In genomic region chr5:99033014-99033931, GRCh38 we compare ENCODE assay signal across 8 cellular contexts.
DNase-seq lines count a peak whose midpoint lies in the region; ATAC-seq, FAIRE-seq and TF ChIP-seq lines count a peak whose summit lies in the region.

No MANE protein-coding gene starts in this region.

- H3K27me3 Mint-ChIP-seq in activated CD8-positive, alpha-beta T cell treated with anti-CD3 and anti-CD28 coated beads, Interleukin-2, amount 10 ng/mL, durations not matched to agents 7 days and 5 days (ENCODE audit: low read depth) = no peaks in the 10 kb centered on the region

- no peak overlapping the region for H3K27ac ChIP-seq in keratinocyte (ENCODE audit: control insufficient read depth, insufficient read depth, low read length)
- H3K27ac ChIP-seq in upper lobe of left lung = peak overlapping the region; percentile 10 to 83 (median 78)

- no peak for TF ChIP-seq CTCF in GM12865 (IDR thresholded peaks at IDR 0.05; ENCODE audit: insufficient read depth, low read depth, low read length, missing control alignments)
- no peak for TF ChIP-seq CTCF in keratinocyte (optimal IDR thresholded peaks at IDR 0.05 in 1 of 3, IDR thresholded peaks at IDR 0.05 in 1 of 3, conservative IDR thresholded peaks at IDR 0.05 in 1 of 3; ENCODE audit: extremely low read depth in 1 of 3, insufficient read depth in 2 of 3, low read length in 3 of 3)
- no peak for TF ChIP-seq CTCF in upper lobe of left lung (IDR thresholded peaks at IDR 0.05)

- no peaks in the 10 kb centered on the region for H3K79me2 ChIP-seq in keratinocyte (ENCODE audit: control insufficient read depth, insufficient read depth, low read length)

- H3K9me3 Mint-ChIP-seq in activated CD8-positive, alpha-beta T cell treated with anti-CD3 and anti-CD28 coated beads, Interleukin-2, amount 10 ng/mL, durations not matched to agents 7 days and 5 days (ENCODE audit: insufficient read depth) = no peaks in the 10 kb centered on the region

- H3K4me2 ChIP-seq in keratinocyte (ENCODE audit: control insufficient read depth, extremely low read depth, insufficient read depth, low read depth, low read length) = peak overlapping the region; percentile 77

- H3K4me3 ChIP-seq in GM12865 (ENCODE audit: low read depth, low read length) (peak overlapping the region; percentile 45), keratinocyte (ENCODE audit: control insufficient read depth in 2 of 3, extremely low read depth in 1 of 3, insufficient read depth in 2 of 3, low read depth in 1 of 3, low read length in 3 of 3) (peak overlapping the region in 2 of 3 experiments; percentile 18 to 43), upper lobe of left lung (peak overlapping the region in 3 of 4 donors; percentile 33 to 45 (median 39))

- WGBS in upper lobe of left lung, 2 donors = 18 to 23% methylated on average over 6 of the region's 6 CpGs

- peak; percentile 3 for ATAC-seq in HG03039 (IDR thresholded peaks at IDR 0.05; ENCODE audit: unreplicated experiment)
- peak; percentile 66 for ATAC-seq in activated CD8-positive, alpha-beta T cell treated with anti-CD3 and anti-CD28 coated beads, Interleukin-2, amount 10 ng/mL, durations not matched to agents 7 days and 5 days
- peak; percentile 16 to 37 for ATAC-seq in upper lobe of left lung (ENCODE audit: low FRiP score in 2 of 2)

- H3K4me1 ChIP-seq in keratinocyte (ENCODE audit: control insufficient read depth, extremely low read depth, insufficient read depth, low read length) (peaks cover 3% of the 10 kb centered on the region), upper lobe of left lung (peaks cover 12 to 41% (median 23%) of the 10 kb centered on the region in 4 donors)

- no peak for TF ChIP-seq POLR2A in upper lobe of left lung (IDR thresholded peaks at IDR 0.05)

- CTCF ChIA-PET in activated CD8-positive, alpha-beta T cell treated with anti-CD3 and anti-CD28 coated beads, Interleukin-2, amount 10 ng/mL, durations not matched to agents 7 days and 5 days (lab: Charles Lee) = interaction anchor here (0.6 to 2.6 kb wide), 10 partner anchors 25 to 264 kb away, joined by 3 to 11 read pairs (median 4); no protein-coding TSS in a partner anchor

- H3K9me1 ChIP-seq in keratinocyte (ENCODE audit: control insufficient read depth, extremely low read depth, insufficient read depth, low read length) = no peaks in the 10 kb centered on the region

- DNase-seq in GM12865 (ENCODE audit: low read depth) (no peak), keratinocyte (ENCODE audit: low read depth, low spot score) (no peak), upper lobe of left lung (no peak), NCI-H187 treated with DMSO at 0.1 percent for 48 hours (lab: John Stamatoyannopoulos, UW) (no peak), hippocampal formation (lab: John Stamatoyannopoulos, UW) (no peak)
- DNase-seq in activated CD8-positive, alpha-beta T cell treated with anti-CD3 and anti-CD28 coated beads, Interleukin-2, amount 10 ng/mL, durations not matched to agents 7 days and 5 days = no peak
- DNase-seq in effector CD8-positive, alpha-beta T cell (lab: John Stamatoyannopoulos, UW) = no peak

- H3K9me3 ChIP-seq in keratinocyte (ENCODE audit: control insufficient read depth, low read depth, low read length) (no peaks in the 10 kb centered on the region), upper lobe of left lung (no peaks in the 10 kb centered on the region)

- H3K27ac Mint-ChIP-seq in activated CD8-positive, alpha-beta T cell treated with anti-CD3 and anti-CD28 coated beads, Interleukin-2, amount 10 ng/mL, durations not matched to agents 7 days and 5 days = peak overlapping the region; percentile 94

- POLR2A ChIA-PET in activated CD8-positive, alpha-beta T cell treated with anti-CD3 and anti-CD28 coated beads, Interleukin-2, amount 10 ng/mL, durations not matched to agents 7 days and 5 days (lab: Charles Lee) = interaction anchor here (1.7 kb wide), 1 partner anchor 104 kb away, joined by 14 read pairs; the partner anchor contains the start of gene CHD1

- FAIRE-seq in keratinocyte (lab: Jason Lieb, UNC) = peak; percentile 41

- no peaks in the 10 kb centered on the region for H3K36me3 ChIP-seq in keratinocyte (ENCODE audit: control insufficient read depth in 2 of 2, extremely low read depth in 1 of 2, insufficient read depth in 2 of 2, low read length in 2 of 2)
- no peaks in the 10 kb centered on the region for H3K36me3 ChIP-seq in upper lobe of left lung

- peak overlapping the region; percentile 94 for H2AFZ ChIP-seq in keratinocyte (ENCODE audit: control insufficient read depth, low read length)

- H3K4me3 Mint-ChIP-seq in activated CD8-positive, alpha-beta T cell treated with anti-CD3 and anti-CD28 coated beads, Interleukin-2, amount 10 ng/mL, durations not matched to agents 7 days and 5 days = peak overlapping the region; percentile 81

- no peak for TF ChIP-seq EP300 in upper lobe of left lung (IDR thresholded peaks at IDR 0.05)

- peaks cover 61% of the 10 kb centered on the region for H3K4me1 Mint-ChIP-seq in activated CD8-positive, alpha-beta T cell treated with anti-CD3 and anti-CD28 coated beads, Interleukin-2, amount 10 ng/mL, durations not matched to agents 7 days and 5 days (ENCODE audit: low read depth)

- H4K20me1 ChIP-seq in keratinocyte (ENCODE audit: control insufficient read depth, extremely low read depth, insufficient read depth, low read length) = no peaks in the 10 kb centered on the region

- dilution Hi-C loops in keratinocyte (cut with MboI; ENCODE audit: extremely low pct_ligation_motif_present, low sequenced_read_pairs) = no loop called here

- peaks cover 11% of the 10 kb centered on the region for H3K36me3 Mint-ChIP-seq in activated CD8-positive, alpha-beta T cell treated with anti-CD3 and anti-CD28 coated beads, Interleukin-2, amount 10 ng/mL, durations not matched to agents 7 days and 5 days (ENCODE audit: low read depth)

- no peak overlapping the region for H3K9ac ChIP-seq in keratinocyte (ENCODE audit: control insufficient read depth, extremely low read depth, insufficient read depth, low read length)

- H3K27me3 ChIP-seq in keratinocyte (ENCODE audit: control insufficient read depth, extremely low read depth, insufficient read depth, low read length) (no peaks in the 10 kb centered on the region), upper lobe of left lung (no peaks in the 10 kb centered on the region)

Comparison
In these comparisons a context has a peak if more than half of its experiments do, and no peak if none do; other contexts are left out.
1. ATAC-seq: peak in every context shown above with its lines; median percentile 66 in activated CD8-positive, alpha-beta T cell treated with anti-CD3 and anti-CD28 coated beads, Interleukin-2, amount 10 ng/mL, durations not matched to agents 7 days and 5 days; 26 in upper lobe of left lung; 3 in HG03039.